24 cellular contexts compared by ENCODE assay signal in genomic region chr4:38085394-38086150, GRCh38.
DNase-seq lines count a peak whose midpoint lies in the region; ATAC-seq and TF ChIP-seq lines count a peak whose summit lies in the region.
"Had no signal": no experiment of that assay in that cellular context is flagged by ENCODE, and none has a peak within 500 bp of the region (broad histone marks: within the 10 kb centered on the region; RNA-seq: fewer than 3 reads in every experiment).

No MANE protein-coding gene starts in this region.

- peaks cover 0 to 10% (median 7%) of the 10 kb centered on the region in 5 donors for H3K36me3 ChIP-seq in subcutaneous abdominal adipose tissue (ENCODE audit: control insufficient read depth in 5 of 5, insufficient read depth in 5 of 5, low read length in 5 of 5)
- H3K36me3 ChIP-seq: BE2C, breast epithelium, tibial nerve had no signal

- peak overlapping the region; percentile 3 for H3K27ac ChIP-seq in subcutaneous abdominal adipose tissue (ENCODE audit: low read depth, low read length)
- H3K27ac ChIP-seq: VCaP had no signal

- peak overlapping the region in 1 of 5 donors; percentile 1 for H3K9ac ChIP-seq in subcutaneous abdominal adipose tissue (ENCODE audit: low read length in 5 of 5)

- ATAC-seq in GM21390 (IDR thresholded peaks at IDR 0.05; ENCODE audit: unreplicated experiment) (no peak), HG03095 (IDR thresholded peaks at IDR 0.05; ENCODE audit: unreplicated experiment) (no peak)
- ATAC-seq: esophagus mucosa, T-cell had no signal

- no peak for TF ChIP-seq CTCF in fibroblast of villous mesenchyme (IDR thresholded peaks at IDR 0.05; ENCODE audit: insufficient read depth, low read depth, low read length)
- TF ChIP-seq CTCF in nephron (IDR thresholded peaks at IDR 0.05; ENCODE audit: unreplicated experiment in 3 of 3): no peak
- no peak for TF ChIP-seq CTCF in type B pancreatic cell (conservative IDR thresholded peaks at IDR 0.05)

- H3K4me1 Mint-ChIP-seq in nephron (peaks cover 80% of the 10 kb centered on the region), type B pancreatic cell (ENCODE audit: unreplicated experiment) (peaks cover 69% of the 10 kb centered on the region)

- H3K4me3 ChIP-seq in fibroblast of villous mesenchyme (ENCODE audit: low read depth, low read length): no peak overlapping the region
- peak overlapping the region in 2 of 5 donors; percentile 5 to 32 for H3K4me3 ChIP-seq in subcutaneous abdominal adipose tissue (ENCODE audit: low read depth in 1 of 5, low read length in 5 of 5)
- H3K4me3 ChIP-seq: breast epithelium, tibial nerve had no signal

- H3K36me3 Mint-ChIP-seq in nephron (ENCODE audit: low read depth) (peaks cover 34% of the 10 kb centered on the region), type B pancreatic cell (peaks cover 38% of the 10 kb centered on the region)

- peak; percentile 36 for DNase-seq in NCI-H1694 (lab: John Stamatoyannopoulos, UW)
- peak; percentile 61 for DNase-seq in fibroblast of villous mesenchyme (ENCODE audit: low read depth)
- DNase-seq in type B pancreatic cell (ENCODE audit: extremely low spot score, unreplicated experiment): no peak
- no peak for DNase-seq in NCI-H187 (lab: John Stamatoyannopoulos, UW)
- DNase-seq: activated CD4-positive, alpha-beta memory T cell treated with anti-CD3 and anti-CD28 coated beads for 36 hours; activated naive CD4-positive, alpha-beta T cell treated with anti-CD3 and anti-CD28 coated beads, Interleukin-2, amount 50 U/mL, for 16 hours; activated T-cell treated with anti-CD3 and anti-CD28 coated beads, Interleukin-2, amount 50 U/mL, for 1 hour; BE2C; DMS153; H7; head of caudate nucleus; Kasumi-1; mesendoderm; NCI-H1417 treated with DMSO at 0.1 percent for 48 hours; NCI-H2227 treated with DMSO at 0.1 percent for 48 hours; T-cell had no signal

- H3K27me3 Mint-ChIP-seq in nephron (ENCODE audit: low read depth) (no peaks in the 10 kb centered on the region), type B pancreatic cell (no peaks in the 10 kb centered on the region)
- H3K27me3 Mint-ChIP-seq: activated CD4-positive, alpha-beta memory T cell treated with anti-CD3 and anti-CD28 coated beads for 36 hours; T-cell had no signal

- H3K27ac Mint-ChIP-seq in nephron (peak overlapping the region; percentile 95 to 97 (median 96)), type B pancreatic cell (no peak overlapping the region)
- H3K27ac Mint-ChIP-seq: activated CD4-positive, alpha-beta memory T cell treated with anti-CD3 and anti-CD28 coated beads for 36 hours; T-cell had no signal

- no peaks in the 10 kb centered on the region for H3K9me3 Mint-ChIP-seq in nephron
- H3K9me3 Mint-ChIP-seq in type B pancreatic cell: no peaks in the 10 kb centered on the region
- H3K9me3 Mint-ChIP-seq: activated CD4-positive, alpha-beta memory T cell treated with anti-CD3 and anti-CD28 coated beads for 36 hours; T-cell had no signal

- H3K4me1 ChIP-seq in subcutaneous abdominal adipose tissue (ENCODE audit: control insufficient read depth in 5 of 5, insufficient read depth in 5 of 5, low read length in 5 of 5): peaks cover 9 to 59% (median 49%) of the 10 kb centered on the region in 5 donors
- H3K4me1 ChIP-seq: breast epithelium had no signal

- H3K4me3 Mint-ChIP-seq in nephron: peak overlapping the region; percentile 40 to 65 (median 48)
- no peak overlapping the region for H3K4me3 Mint-ChIP-seq in type B pancreatic cell
- H3K4me3 Mint-ChIP-seq: activated CD4-positive, alpha-beta memory T cell treated with anti-CD3 and anti-CD28 coated beads for 36 hours; T-cell had no signal

- no peaks in the 10 kb centered on the region for H3K9me3 ChIP-seq in subcutaneous abdominal adipose tissue (ENCODE audit: control insufficient read depth in 5 of 5, low read length in 5 of 5)
- H3K9me3 ChIP-seq: BE2C, breast epithelium, tibial nerve had no signal

- H3K27me3 ChIP-seq in subcutaneous abdominal adipose tissue (ENCODE audit: control insufficient read depth in 5 of 5, insufficient read depth in 4 of 5, low read length in 5 of 5): no peaks in the 10 kb centered on the region
- H3K27me3 ChIP-seq: BE2C, breast epithelium, tibial nerve had no signal

Comparison
In these comparisons a context has a peak if more than half of its experiments do, and no peak if none do; other contexts are left out.
1. DNase-seq: peak in NCI-H1694 (single experiment) and fibroblast of villous mesenchyme (single experiment); none in type B pancreatic cell (single experiment) and NCI-H187 (0 of 2).